Comparison of ENCODE assay signal across 1 cellular context in genomic region chr1:18955442-18956188, GRCh38.
TF ChIP-seq lines count a peak whose summit lies in the region.

No MANE protein-coding gene starts in this region.

TF ChIP-seq in HepG2, 621 proteins besides CTCF, POLR2A, EP300 and RAD21 (continued from another document and continues in another):
- TF ChIP-seq, protein P1, sequence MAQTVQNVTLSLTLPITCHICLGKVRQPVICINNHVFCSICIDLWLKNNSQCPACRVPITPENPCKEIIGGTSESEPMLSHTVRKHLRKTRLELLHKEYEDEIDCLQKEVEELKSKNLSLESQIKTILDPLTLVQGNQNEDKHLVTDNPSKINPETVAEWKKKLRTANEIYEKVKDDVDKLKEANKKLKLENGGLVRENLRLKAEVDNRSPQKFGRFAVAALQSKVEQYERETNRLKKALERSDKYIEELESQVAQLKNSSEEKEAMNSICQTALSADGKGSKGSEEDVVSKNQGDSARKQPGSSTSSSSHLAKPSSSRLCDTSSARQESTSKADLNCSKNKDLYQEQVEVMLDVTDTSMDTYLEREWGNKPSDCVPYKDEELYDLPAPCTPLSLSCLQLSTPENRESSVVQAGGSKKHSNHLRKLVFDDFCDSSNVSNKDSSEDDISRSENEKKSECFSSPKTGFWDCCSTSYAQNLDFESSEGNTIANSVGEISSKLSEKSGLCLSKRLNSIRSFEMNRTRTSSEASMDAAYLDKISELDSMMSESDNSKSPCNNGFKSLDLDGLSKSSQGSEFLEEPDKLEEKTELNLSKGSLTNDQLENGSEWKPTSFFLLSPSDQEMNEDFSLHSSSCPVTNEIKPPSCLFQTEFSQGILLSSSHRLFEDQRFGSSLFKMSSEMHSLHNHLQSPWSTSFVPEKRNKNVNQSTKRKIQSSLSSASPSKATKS (CRISPR knock-in tag; IDR thresholded peaks at IDR 0.05): no peak
- no peak for TF ChIP-seq SSRP1 (CRISPR knock-in tag; IDR thresholded peaks at IDR 0.05)
- TF ChIP-seq NRL (CRISPR knock-in tag; IDR thresholded peaks at IDR 0.05; ENCODE audit: borderline replicate concordance): no peak
- no peak for TF ChIP-seq ZBTB42 (CRISPR knock-in tag; IDR thresholded peaks at IDR 0.05)
- TF ChIP-seq ZNF317 (CRISPR knock-in tag; IDR thresholded peaks at IDR 0.05): no peak; the same call in 1 of the 2 replicates
- TF ChIP-seq POLR2G (IDR thresholded peaks at IDR 0.05; ENCODE audit: low read depth, low read length): no peak
- no peak for TF ChIP-seq JUNB (CRISPR knock-in tag; IDR thresholded peaks at IDR 0.05; ENCODE audit: borderline replicate concordance)
- TF ChIP-seq MXI1 (IDR thresholded peaks at IDR 0.05; ENCODE audit: borderline replicate concordance, low read depth, low read length): no peak; the same call in 2 of the 3 replicates
- TF ChIP-seq ZNF230 (CRISPR knock-in tag; IDR thresholded peaks at IDR 0.05): no peak
- no peak for TF ChIP-seq MEIS2 (CRISPR knock-in tag; IDR thresholded peaks at IDR 0.05)
- TF ChIP-seq ZSCAN31 (CRISPR knock-in tag; IDR thresholded peaks at IDR 0.05; ENCODE audit: low read depth): 0 out of 2 replicates have a peak, but pooled peaks have one; percentile 2
- TF ChIP-seq ZNF160 (CRISPR knock-in tag; IDR thresholded peaks at IDR 0.05): 0 out of 2 replicates have a peak, but pooled peaks have one; percentile 6
- TF ChIP-seq, protein P2, sequence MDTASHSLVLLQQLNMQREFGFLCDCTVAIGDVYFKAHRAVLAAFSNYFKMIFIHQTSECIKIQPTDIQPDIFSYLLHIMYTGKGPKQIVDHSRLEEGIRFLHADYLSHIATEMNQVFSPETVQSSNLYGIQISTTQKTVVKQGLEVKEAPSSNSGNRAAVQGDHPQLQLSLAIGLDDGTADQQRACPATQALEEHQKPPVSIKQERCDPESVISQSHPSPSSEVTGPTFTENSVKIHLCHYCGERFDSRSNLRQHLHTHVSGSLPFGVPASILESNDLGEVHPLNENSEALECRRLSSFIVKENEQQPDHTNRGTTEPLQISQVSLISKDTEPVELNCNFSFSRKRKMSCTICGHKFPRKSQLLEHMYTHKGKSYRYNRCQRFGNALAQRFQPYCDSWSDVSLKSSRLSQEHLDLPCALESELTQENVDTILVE (CRISPR knock-in tag; IDR thresholded peaks at IDR 0.05): no peak
- TF ChIP-seq NR0B2 (CRISPR knock-in tag; IDR thresholded peaks at IDR 0.05): peak; percentile 84; the same call in 1 of the 2 replicates
- no peak for TF ChIP-seq ZNF446 (CRISPR knock-in tag; IDR thresholded peaks at IDR 0.05)
- no peak for TF ChIP-seq ZNF598 (CRISPR knock-in tag; IDR thresholded peaks at IDR 0.05; ENCODE audit: borderline replicate concordance)
- TF ChIP-seq, protein P3, sequence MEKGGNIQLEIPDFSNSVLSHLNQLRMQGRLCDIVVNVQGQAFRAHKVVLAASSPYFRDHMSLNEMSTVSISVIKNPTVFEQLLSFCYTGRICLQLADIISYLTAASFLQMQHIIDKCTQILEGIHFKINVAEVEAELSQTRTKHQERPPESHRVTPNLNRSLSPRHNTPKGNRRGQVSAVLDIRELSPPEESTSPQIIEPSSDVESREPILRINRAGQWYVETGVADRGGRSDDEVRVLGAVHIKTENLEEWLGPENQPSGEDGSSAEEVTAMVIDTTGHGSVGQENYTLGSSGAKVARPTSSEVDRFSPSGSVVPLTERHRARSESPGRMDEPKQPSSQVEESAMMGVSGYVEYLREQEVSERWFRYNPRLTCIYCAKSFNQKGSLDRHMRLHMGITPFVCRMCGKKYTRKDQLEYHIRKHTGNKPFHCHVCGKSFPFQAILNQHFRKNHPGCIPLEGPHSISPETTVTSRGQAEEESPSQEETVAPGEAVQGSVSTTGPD (CRISPR knock-in tag; IDR thresholded peaks at IDR 0.05): no peak
- TF ChIP-seq, protein P4, sequence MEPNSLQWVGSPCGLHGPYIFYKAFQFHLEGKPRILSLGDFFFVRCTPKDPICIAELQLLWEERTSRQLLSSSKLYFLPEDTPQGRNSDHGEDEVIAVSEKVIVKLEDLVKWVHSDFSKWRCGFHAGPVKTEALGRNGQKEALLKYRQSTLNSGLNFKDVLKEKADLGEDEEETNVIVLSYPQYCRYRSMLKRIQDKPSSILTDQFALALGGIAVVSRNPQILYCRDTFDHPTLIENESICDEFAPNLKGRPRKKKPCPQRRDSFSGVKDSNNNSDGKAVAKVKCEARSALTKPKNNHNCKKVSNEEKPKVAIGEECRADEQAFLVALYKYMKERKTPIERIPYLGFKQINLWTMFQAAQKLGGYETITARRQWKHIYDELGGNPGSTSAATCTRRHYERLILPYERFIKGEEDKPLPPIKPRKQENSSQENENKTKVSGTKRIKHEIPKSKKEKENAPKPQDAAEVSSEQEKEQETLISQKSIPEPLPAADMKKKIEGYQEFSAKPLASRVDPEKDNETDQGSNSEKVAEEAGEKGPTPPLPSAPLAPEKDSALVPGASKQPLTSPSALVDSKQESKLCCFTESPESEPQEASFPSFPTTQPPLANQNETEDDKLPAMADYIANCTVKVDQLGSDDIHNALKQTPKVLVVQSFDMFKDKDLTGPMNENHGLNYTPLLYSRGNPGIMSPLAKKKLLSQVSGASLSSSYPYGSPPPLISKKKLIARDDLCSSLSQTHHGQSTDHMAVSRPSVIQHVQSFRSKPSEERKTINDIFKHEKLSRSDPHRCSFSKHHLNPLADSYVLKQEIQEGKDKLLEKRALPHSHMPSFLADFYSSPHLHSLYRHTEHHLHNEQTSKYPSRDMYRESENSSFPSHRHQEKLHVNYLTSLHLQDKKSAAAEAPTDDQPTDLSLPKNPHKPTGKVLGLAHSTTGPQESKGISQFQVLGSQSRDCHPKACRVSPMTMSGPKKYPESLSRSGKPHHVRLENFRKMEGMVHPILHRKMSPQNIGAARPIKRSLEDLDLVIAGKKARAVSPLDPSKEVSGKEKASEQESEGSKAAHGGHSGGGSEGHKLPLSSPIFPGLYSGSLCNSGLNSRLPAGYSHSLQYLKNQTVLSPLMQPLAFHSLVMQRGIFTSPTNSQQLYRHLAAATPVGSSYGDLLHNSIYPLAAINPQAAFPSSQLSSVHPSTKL (CRISPR knock-in tag; IDR thresholded peaks at IDR 0.05): peak; percentile 27; the same call in 1 of the 2 replicates
- peak; percentile 56 for TF ChIP-seq MYC (CRISPR knock-in tag; IDR thresholded peaks at IDR 0.05; ENCODE audit: borderline replicate concordance)
- TF ChIP-seq PHF21A (CRISPR knock-in tag; IDR thresholded peaks at IDR 0.05): no peak
- TF ChIP-seq HNRNPLL (IDR thresholded peaks at IDR 0.05; ENCODE audit: low read depth, low read length, poor library complexity, severe bottlenecking): peak; percentile 87
- no peak for TF ChIP-seq ZBTB33 (CRISPR knock-in tag; IDR thresholded peaks at IDR 0.05)
- no peak for TF ChIP-seq ZNF367 (CRISPR knock-in tag; IDR thresholded peaks at IDR 0.05; ENCODE audit: borderline replicate concordance)
- no peak for TF ChIP-seq TRIM24 (CRISPR knock-in tag; IDR thresholded peaks at IDR 0.05)
- TF ChIP-seq RCOR2 (CRISPR knock-in tag; IDR thresholded peaks at IDR 0.05): no peak
- TF ChIP-seq TP53 (CRISPR knock-in tag; conservative IDR thresholded peaks at IDR 0.05): no peak
- TF ChIP-seq CAMTA2 (CRISPR knock-in tag; IDR thresholded peaks at IDR 0.05; ENCODE audit: borderline replicate concordance): 0 out of 2 replicates have a peak, but pooled peaks have one; percentile 75
- TF ChIP-seq HNF4A (CRISPR knock-in tag; IDR thresholded peaks at IDR 0.05): no peak
- TF ChIP-seq DNMT3B (CRISPR knock-in tag; conservative IDR thresholded peaks at IDR 0.05): no peak
- TF ChIP-seq, protein P5, sequence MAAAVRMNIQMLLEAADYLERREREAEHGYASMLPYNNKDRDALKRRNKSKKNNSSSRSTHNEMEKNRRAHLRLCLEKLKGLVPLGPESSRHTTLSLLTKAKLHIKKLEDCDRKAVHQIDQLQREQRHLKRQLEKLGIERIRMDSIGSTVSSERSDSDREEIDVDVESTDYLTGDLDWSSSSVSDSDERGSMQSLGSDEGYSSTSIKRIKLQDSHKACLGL (CRISPR knock-in tag; IDR thresholded peaks at IDR 0.05): peak; percentile 79
- no peak for TF ChIP-seq FIP1L1 (IDR thresholded peaks at IDR 0.05; ENCODE audit: borderline replicate concordance, insufficient read depth, low read depth, low read length)
- no peak for TF ChIP-seq ZBTB10 (CRISPR knock-in tag; IDR thresholded peaks at IDR 0.05; ENCODE audit: borderline replicate concordance)
- no peak for TF ChIP-seq BCL6 (CRISPR knock-in tag; IDR thresholded peaks at IDR 0.05)
- TF ChIP-seq MTERF4 (CRISPR knock-in tag; IDR thresholded peaks at IDR 0.05): no peak
- TF ChIP-seq ZKSCAN5 (CRISPR knock-in tag; IDR thresholded peaks at IDR 0.05): no peak
- no peak for TF ChIP-seq PBX2 (CRISPR knock-in tag; IDR thresholded peaks at IDR 0.05)
- 0 out of 2 replicates have a peak, but pooled peaks have one; percentile 45 for TF ChIP-seq RNF2 (conservative IDR thresholded peaks at IDR 0.05; ENCODE audit: low read depth)
- TF ChIP-seq MTF1 (CRISPR knock-in tag; IDR thresholded peaks at IDR 0.05): no peak
- TF ChIP-seq HNF4G (IDR thresholded peaks at IDR 0.05; ENCODE audit: borderline replicate concordance, low read depth, low read length): no peak
- TF ChIP-seq HNF4G (CRISPR knock-in tag; IDR thresholded peaks at IDR 0.05; ENCODE audit: borderline replicate concordance, low read depth): 0 out of 2 replicates have a peak, but pooled peaks have one; percentile 18
- no peak for TF ChIP-seq ZKSCAN1 (IDR thresholded peaks at IDR 0.05; ENCODE audit: low read length)
- TF ChIP-seq ZNF83 (CRISPR knock-in tag; IDR thresholded peaks at IDR 0.05; ENCODE audit: borderline replicate concordance): no peak
- no peak for TF ChIP-seq ZNF12 (CRISPR knock-in tag; IDR thresholded peaks at IDR 0.05)
- no peak for TF ChIP-seq ISL2 (CRISPR knock-in tag; IDR thresholded peaks at IDR 0.05)
- no peak for TF ChIP-seq ZBTB44 (CRISPR knock-in tag; IDR thresholded peaks at IDR 0.05)
- TF ChIP-seq ZNF343 (CRISPR knock-in tag; IDR thresholded peaks at IDR 0.05): no peak
